In the genomic region with DNA sequence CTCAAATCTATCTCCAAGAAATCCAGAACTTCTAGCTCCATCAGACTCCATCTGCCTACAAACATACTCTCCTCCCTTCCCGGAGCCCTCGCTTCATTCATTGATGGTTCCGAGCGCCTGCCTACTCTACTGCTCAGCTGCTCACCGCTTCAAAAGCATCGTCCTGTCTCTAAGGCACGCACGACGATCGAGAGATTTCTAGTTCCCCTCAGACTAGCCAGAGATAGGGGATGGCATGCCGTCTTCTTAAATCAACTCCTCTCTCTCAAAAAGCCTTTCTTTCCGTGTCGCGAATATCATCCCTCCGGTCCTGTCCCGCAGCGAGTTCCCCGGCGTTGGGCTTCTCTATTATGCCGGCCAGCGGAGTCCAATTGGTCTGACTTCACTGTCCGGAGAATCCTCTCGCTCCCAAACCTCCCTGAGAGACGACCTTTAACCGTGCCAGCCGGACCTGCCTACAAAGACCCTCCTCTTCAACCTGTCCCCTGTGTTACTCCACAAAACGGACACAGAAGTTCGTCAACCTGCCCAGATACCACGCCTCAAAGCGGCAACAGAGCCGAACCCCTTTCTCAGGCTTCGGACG, we compare ENCODE assay signal across 8 cellular contexts. TPM values are rescaled to one million over a fixed set of nuclear protein-coding genes. Genes with fewer than 3 reads are reported as not detected.
A peak's percentile ranks its signal among the peaks of the same experiment; 100 is the strongest.
DNase-seq lines count a peak whose midpoint lies in the region; ATAC-seq and TF ChIP-seq lines count a peak whose summit lies in the region.

No MANE protein-coding gene starts in this region.

- H3K4me2 ChIP-seq in OCI-LY7 (ENCODE audit: low read length), result peak overlapping the region; percentile 96

- H3K9me3 ChIP-seq in OCI-LY7 (ENCODE audit: low read length), result no peaks in the 10 kb centered on the region
- no peaks in the 10 kb centered on the region for H3K9me3 ChIP-seq in upper lobe of left lung

- H3K79me2 ChIP-seq in OCI-LY7 (ENCODE audit: insufficient read depth, low read depth, low read length), result peaks cover 60% of the 10 kb centered on the region

- TSS peak; percentile 70 for BruUV-seq in OCI-LY7 (replicated peaks; lab: Mats Ljungman, UMichigan)

- no peaks in the 10 kb centered on the region for H3K27me3 Mint-ChIP-seq in activated CD4-positive, alpha-beta T cell treated with anti-CD3 and anti-CD28 coated beads for 36 hours

- H4K20me1 ChIP-seq in OCI-LY7 (ENCODE audit: insufficient read depth, low read length), result peaks cover 20% of the 10 kb centered on the region

- no peak overlapping the region for H2AFZ ChIP-seq in OCI-LY7 (ENCODE audit: low read length)

- POLR2A ChIA-PET in activated CD4-positive, alpha-beta T cell treated with anti-CD3 and anti-CD28 coated beads for 36 hours (lab: Charles Lee), result interaction anchor here (0.6 to 2.5 kb wide), 24 partner anchors 10 to 308 kb away, joined by 3 to 59 read pairs (median 4); a partner anchor contains a TSS
- POLR2A ChIA-PET in OCI-LY7 (lab: Charles Lee), result interaction anchor here (0.6 to 2.0 kb wide), 19 partner anchors 10 to 1318 kb away, joined by 3 to 35 read pairs (median 5); a partner anchor contains a TSS

- H3K9me2 ChIP-seq in OCI-LY7 (ENCODE audit: insufficient read depth, low read length), result no peaks in the 10 kb centered on the region

- H3K27me3 ChIP-seq in upper lobe of left lung, result no peaks in the 10 kb centered on the region

- H3K36me3 ChIP-seq in OCI-LY7 (ENCODE audit: insufficient read depth, low read length), result peaks cover 90% of the 10 kb centered on the region
- H3K36me3 ChIP-seq in upper lobe of left lung, result peaks cover 25 to 57% (median 38%) of the 10 kb centered on the region in 4 donors

- peak overlapping the region; percentile 93 for H3K4me3 Mint-ChIP-seq in activated CD4-positive, alpha-beta T cell treated with anti-CD3 and anti-CD28 coated beads for 36 hours

- H3K4me3 ChIP-seq in OCI-LY7 (ENCODE audit: low read depth, low read length, poor library complexity, severe bottlenecking) (peak overlapping the region; percentile 87), upper lobe of left lung (peak overlapping the region; percentile 78 to 90 (median 86))

- WGBS in upper lobe of left lung, 2 donors, result 1% methylated on average over 25 to 33 of the region's 33 CpGs

- no peak for ATAC-seq in activated CD4-positive, alpha-beta T cell treated with anti-CD3 and anti-CD28 coated beads for 36 hours
- ATAC-seq in upper lobe of left lung (ENCODE audit: low FRiP score in 2 of 2) (peak in 1 of 2 donors; percentile 1), GM21528 (IDR thresholded peaks at IDR 0.05; ENCODE audit: low FRiP score, unreplicated experiment) (no peak), HG02763 (IDR thresholded peaks at IDR 0.05; ENCODE audit: unreplicated experiment) (no peak)

- TF ChIP-seq POLR2A in upper lobe of left lung (IDR thresholded peaks at IDR 0.05), result no peak

- peaks cover 48% of the 10 kb centered on the region for H3K4me1 Mint-ChIP-seq in activated CD4-positive, alpha-beta T cell treated with anti-CD3 and anti-CD28 coated beads for 36 hours

- no peak for TF ChIP-seq EP300 in upper lobe of left lung (IDR thresholded peaks at IDR 0.05)

- CTCF ChIA-PET in activated CD4-positive, alpha-beta T cell treated with anti-CD3 and anti-CD28 coated beads for 36 hours (lab: Charles Lee), result interaction anchor here (0.6 to 4.7 kb wide), 16 partner anchors 8 to 308 kb away, joined by 3 to 24 read pairs (median 4); a partner anchor contains a TSS
- CTCF ChIA-PET in OCI-LY7 (lab: Charles Lee; ENCODE audit: unreplicated experiment), result interaction anchor here (1.0 to 1.2 kb wide), 2 partner anchors 18 to 149 kb away, joined by 5 read pairs; a partner anchor contains a TSS

- TF ChIP-seq CTCF in OCI-LY7 (conservative IDR thresholded peaks at IDR 0.05; ENCODE audit: low read length) (no peak), upper lobe of left lung (IDR thresholded peaks at IDR 0.05) (no peak)

- peak overlapping the region; percentile 97 for H3K27ac Mint-ChIP-seq in activated CD4-positive, alpha-beta T cell treated with anti-CD3 and anti-CD28 coated beads for 36 hours

- peaks cover 68% of the 10 kb centered on the region for H3K36me3 Mint-ChIP-seq in activated CD4-positive, alpha-beta T cell treated with anti-CD3 and anti-CD28 coated beads for 36 hours (ENCODE audit: low read depth)

- peak; percentile 48 for DNase-seq in activated CD4-positive, alpha-beta T cell treated with anti-CD3 and anti-CD28 coated beads for 36 hours
- DNase-seq in activated CD4-positive, alpha-beta T cell treated with anti-CD3 and anti-CD28 coated beads for 1 hour, result no peak
- peak; percentile 51 for DNase-seq in OCI-LY7 (ENCODE audit: low spot score)
- DNase-seq in caudate nucleus (lab: John Stamatoyannopoulos, UW), result peak in 13 of 61 donors; percentile 6 to 72 (median 40)
- DNase-seq in lung microvascular endothelial cell (ENCODE audit: low read depth in 2 of 2), result peak; percentile 31 to 53
- DNase-seq in upper lobe of left lung, result no peak

- no peaks in the 10 kb centered on the region for H3K9me3 Mint-ChIP-seq in activated CD4-positive, alpha-beta T cell treated with anti-CD3 and anti-CD28 coated beads for 36 hours (ENCODE audit: low read depth)

- H3K27ac ChIP-seq in OCI-LY7 (ENCODE audit: low read depth, low read length, poor library complexity, severe bottlenecking) (peak overlapping the region; percentile 52), caudate nucleus (ENCODE audit: low read depth, low read length) (peak overlapping the region; percentile 100), upper lobe of left lung (peak overlapping the region; percentile 69 to 93 (median 90))

- peaks cover 35% of the 10 kb centered on the region for H3K4me1 ChIP-seq in OCI-LY7 (ENCODE audit: insufficient read depth, low read length, poor library complexity, severe bottlenecking)
- H3K4me1 ChIP-seq in upper lobe of left lung, result peaks cover 34 to 45% (median 39%) of the 10 kb centered on the region in 4 donors

- intact Hi-C loops in activated CD4-positive, alpha-beta T cell treated with anti-CD3 and anti-CD28 coated beads for 36 hours (cut with DNase I, micrococcal nuclease), result loop anchor here (1.0 to 5.0 kb wide), 5 partner anchors 16 to 451 kb away; a partner anchor contains a TSS
- intact Hi-C loops in OCI-LY7 (cut with micrococcal nuclease; ENCODE audit: unreplicated experiment), result loop anchor here (5.0 kb wide), 1 partner anchor 309 kb away; a partner anchor contains a TSS

RNA-seq across cellular contexts. Expression of a gene that starts 0.6 kb away (rescaled TPM):
- total RNA-seq in activated CD4-positive, alpha-beta T cell treated with anti-CD3 and anti-CD28 coated beads for 36 hours, result 1,000 to 10,000 TPM; 1,986 to 2,351 TPM
- 2,328 and 2,651 TPM in 2 replicates for total RNA-seq in OCI-LY7 (2014; rRNA removed; shearing (Covaris generic))
- total RNA-seq in OCI-LY7 (2022) (1,778 and 1,903 TPM in 2 replicates), lung microvascular endothelial cell (1,150 and 1,533 TPM in 2 replicates), upper lobe of left lung (100 to 1,000 TPM; 557 to 997 (median 889) TPM)

RNA-seq across cellular contexts. Expression of a gene that starts 18.2 kb away (rescaled TPM):
- 10 to 100 TPM; 32.5 to 36.0 TPM for total RNA-seq in activated CD4-positive, alpha-beta T cell treated with anti-CD3 and anti-CD28 coated beads for 36 hours
- total RNA-seq in OCI-LY7 (2014; rRNA removed; shearing (Covaris generic)), result 15.6 and 22.5 TPM in 2 replicates
- 38.2 and 40.4 TPM in 2 replicates for total RNA-seq in OCI-LY7 (2022)
- 7.6 and 14.5 TPM in 2 replicates for total RNA-seq in lung microvascular endothelial cell
- total RNA-seq in upper lobe of left lung, result 10 to 100 TPM in 3 of 6 donors, 1 to 10 TPM in 3; 5.3 to 25.4 (median 11.7) TPM

RNA-seq across cellular contexts. Expression of a gene that starts 26.5 kb away (rescaled TPM):
- 10 to 100 TPM; 47.3 to 54.7 TPM for total RNA-seq in activated CD4-positive, alpha-beta T cell treated with anti-CD3 and anti-CD28 coated beads for 36 hours
- total RNA-seq in OCI-LY7 (2014; rRNA removed; shearing (Covaris generic)), result 0.08 and 0.28 TPM in 2 replicates
- total RNA-seq in OCI-LY7 (2022) (0.21 and 0.30 TPM in 2 replicates), lung microvascular endothelial cell (214 and 215 TPM in 2 replicates), upper lobe of left lung (1,000 to 10,000 TPM in 2 of 6 donors, 100 to 1,000 TPM in 4; 583 to 1,153 (median 829) TPM)

RNA-seq across cellular contexts. Expression of a gene that starts 28.6 kb away (rescaled TPM):
- total RNA-seq in activated CD4-positive, alpha-beta T cell treated with anti-CD3 and anti-CD28 coated beads for 36 hours, result 100 to 1,000 TPM; 159 to 179 TPM
- 130 and 133 TPM in 2 replicates for total RNA-seq in OCI-LY7 (2014; rRNA removed; shearing (Covaris generic))
- 162 and 174 TPM in 2 replicates for total RNA-seq in OCI-LY7 (2022)
- 147 and 148 TPM in 2 replicates for total RNA-seq in lung microvascular endothelial cell
- total RNA-seq in upper lobe of left lung, result 10 to 100 TPM; 57.6 to 88.0 (median 69.8) TPM

RNA-seq across cellular contexts. Expression of a gene that starts 39.5 kb away (rescaled TPM):
- total RNA-seq in activated CD4-positive, alpha-beta T cell treated with anti-CD3 and anti-CD28 coated beads for 36 hours, result 100 to 1,000 TPM; 101 to 112 TPM
- total RNA-seq in OCI-LY7 (2014; rRNA removed; shearing (Covaris generic)), result 41.2 and 52.8 TPM in 2 replicates
- total RNA-seq in OCI-LY7 (2022) (81.6 and 92.6 TPM in 2 replicates), lung microvascular endothelial cell (19.0 and 25.2 TPM in 2 replicates), upper lobe of left lung (100 to 1,000 TPM in 1 of 6 donors, 10 to 100 TPM in 5; 31.0 to 148 (median 71.0) TPM)

Comparison
In these comparisons a context has a peak if more than half of its experiments do, and no peak if none do; other contexts are left out.
1. DNase-seq: peak in activated CD4-positive, alpha-beta T cell treated with anti-CD3 and anti-CD28 coated beads for 36 hours (single experiment), OCI-LY7 (single experiment) and lung microvascular endothelial cell (2 of 2); none in activated CD4-positive, alpha-beta T cell treated with anti-CD3 and anti-CD28 coated beads for 1 hour (single experiment) and upper lobe of left lung (0 of 2).
2. RNA of a gene that starts 26.5 kb away (total RNA-seq): 583 to 1,153 TPM in upper lobe of left lung, 214 to 215 TPM in lung microvascular endothelial cell and 47.3 to 54.7 TPM in activated CD4-positive, alpha-beta T cell treated with anti-CD3 and anti-CD28 coated beads for 36 hours; 0.08 to 0.30 TPM in OCI-LY7; every median in the first group is over 10 times any median in the second.
3. Peak in every context shown above with its lines, with median percentiles within 50 percentile points of each other: H3K27ac ChIP-seq.